19 cellular contexts compared by ENCODE assay signal in the genomic region with DNA sequence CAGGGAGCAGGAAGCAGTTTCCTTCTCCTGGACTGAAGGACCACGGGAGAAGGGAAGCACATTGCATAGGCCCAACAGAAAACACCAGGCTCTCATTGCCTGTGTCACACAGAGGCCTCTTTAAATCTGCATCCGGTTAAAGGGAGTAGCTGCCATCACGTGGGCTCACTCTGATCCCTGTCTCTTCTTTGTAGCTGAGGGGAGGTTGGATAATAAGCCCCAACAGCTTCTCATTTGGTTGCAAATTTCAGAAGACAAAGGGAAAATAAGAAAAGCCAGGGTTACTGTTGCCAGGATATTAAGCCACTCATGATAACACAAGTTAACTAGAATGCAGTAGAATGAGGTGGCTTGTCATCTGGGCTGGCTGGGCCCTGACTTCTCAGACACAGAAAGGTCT.
DNase-seq lines count a peak whose midpoint lies in the region; ATAC-seq and TF ChIP-seq lines count a peak whose summit lies in the region.
"Had no signal": no experiment of that assay in that cellular context is flagged by ENCODE, and none has a peak within 500 bp of the region (broad histone marks: within the 10 kb centered on the region; RNA-seq: fewer than 3 reads in every experiment).

No MANE protein-coding gene starts in this region.

- H3K27ac Mint-ChIP-seq in progenitor cell of endocrine pancreas: peak overlapping the region; percentile 59
- H3K27ac Mint-ChIP-seq: CD8-positive, alpha-beta T cell; HFFc6; IgD-negative memory B cell had no signal

- H3K9me3 Mint-ChIP-seq in progenitor cell of endocrine pancreas (ENCODE audit: low read depth): no peaks in the 10 kb centered on the region
- H3K9me3 Mint-ChIP-seq: CD8-positive, alpha-beta T cell had no signal

- 1 to 6% methylated on average over 3 of the region's 3 CpGs for WGBS in ectodermal cell, 2 experiments

- no peak overlapping the region for H3K4me3 Mint-ChIP-seq in progenitor cell of endocrine pancreas (ENCODE audit: low read depth)
- H3K4me3 Mint-ChIP-seq: CD8-positive, alpha-beta T cell; HFFc6 had no signal

- ATAC-seq in omental fat pad (ENCODE audit: low FRiP score): no peak
- ATAC-seq: CD8-positive, alpha-beta T cell had no signal

- H3K9me3 ChIP-seq in ectodermal cell (ENCODE audit: control insufficient read depth, low read length): no peaks in the 10 kb centered on the region
- H3K9me3 ChIP-seq: BLaER1, SJSA1 had no signal

- H3K4me3 ChIP-seq in ectodermal cell (ENCODE audit: insufficient read depth, low read depth, low read length): no peak overlapping the region
- H3K4me3 ChIP-seq: BLaER1, SJSA1 had no signal

- H3K27ac ChIP-seq in ectodermal cell (ENCODE audit: insufficient read depth, low read depth, low read length, poor library complexity, severe bottlenecking): peak overlapping the region; percentile 51
- H3K27ac ChIP-seq: BLaER1, SJSA1 had no signal

- H3K36me3 ChIP-seq in ectodermal cell (ENCODE audit: control insufficient read depth, insufficient read depth, low read length): no peaks in the 10 kb centered on the region
- H3K36me3 ChIP-seq: BLaER1, SJSA1 had no signal

- peaks cover 3% of the 10 kb centered on the region for H3K27me3 Mint-ChIP-seq in progenitor cell of endocrine pancreas
- H3K27me3 Mint-ChIP-seq: IgD-negative memory B cell had no signal

- H3K4me1 ChIP-seq in ectodermal cell (ENCODE audit: control insufficient read depth, insufficient read depth, low read length): peaks cover 12% of the 10 kb centered on the region
- H3K4me1 ChIP-seq: BLaER1, SJSA1 had no signal

- DNase-seq in NCI-H748 (lab: John Stamatoyannopoulos, UW; ENCODE audit: unreplicated experiment) (peak; percentile 4), NCI-H748 treated with DMSO at 0.1 percent for 48 hours (lab: John Stamatoyannopoulos, UW) (no peak), iPS-NIHi11 (ENCODE audit: low spot score) (peak; percentile 74), progenitor cell of endocrine pancreas (ENCODE audit: low spot score, unreplicated experiment) (no peak), omental fat pad (ENCODE audit: low spot score) (no peak), G401 (ENCODE audit: low spot score) (no peak)
- no peak for DNase-seq in activated T-cell treated with anti-CD3 and anti-CD28 coated beads, Interleukin-2, amount 50 U/mL, for 48 hours
- DNase-seq: CD8-positive, alpha-beta T cell; DND-41; GF-D8; HFFc6; NCI-H1105; NCI-H187; NCI-H446 treated with DMSO at 0.1 percent for 48 hours; NCI-H82 had no signal

- TF ChIP-seq CTCF in progenitor cell of endocrine pancreas (IDR thresholded peaks at IDR 0.05; ENCODE audit: unreplicated experiment) (no peak), omental fat pad (IDR thresholded peaks at IDR 0.05) (no peak)

- in situ Hi-C loops in G401 (cut with HindIII; ENCODE audit: low sequenced_read_pairs): no loop called here

- no peaks in the 10 kb centered on the region for H3K27me3 ChIP-seq in ectodermal cell (ENCODE audit: control insufficient read depth, insufficient read depth, low read length, poor library complexity, severe bottlenecking)
- H3K27me3 ChIP-seq: BLaER1, SJSA1 had no signal

- H3K36me3 Mint-ChIP-seq in progenitor cell of endocrine pancreas (ENCODE audit: insufficient read depth): no peaks in the 10 kb centered on the region
- H3K36me3 Mint-ChIP-seq: CD8-positive, alpha-beta T cell; IgD-negative memory B cell had no signal

- H3K4me1 Mint-ChIP-seq in progenitor cell of endocrine pancreas (ENCODE audit: low read depth): peaks cover 10% of the 10 kb centered on the region
- H3K4me1 Mint-ChIP-seq: IgD-negative memory B cell had no signal

Comparison
In these comparisons a context has a peak if more than half of its experiments do, and no peak if none do; other contexts are left out.
1. DNase-seq: peak in NCI-H748 (single experiment) and iPS-NIHi11 (single experiment); none in NCI-H748 treated with DMSO at 0.1 percent for 48 hours (single experiment), progenitor cell of endocrine pancreas (single experiment), activated T-cell treated with anti-CD3 and anti-CD28 coated beads, Interleukin-2, amount 50 U/mL, for 48 hours (0 of 2), omental fat pad (single experiment) and G401 (single experiment).